In the genomic region with DNA sequence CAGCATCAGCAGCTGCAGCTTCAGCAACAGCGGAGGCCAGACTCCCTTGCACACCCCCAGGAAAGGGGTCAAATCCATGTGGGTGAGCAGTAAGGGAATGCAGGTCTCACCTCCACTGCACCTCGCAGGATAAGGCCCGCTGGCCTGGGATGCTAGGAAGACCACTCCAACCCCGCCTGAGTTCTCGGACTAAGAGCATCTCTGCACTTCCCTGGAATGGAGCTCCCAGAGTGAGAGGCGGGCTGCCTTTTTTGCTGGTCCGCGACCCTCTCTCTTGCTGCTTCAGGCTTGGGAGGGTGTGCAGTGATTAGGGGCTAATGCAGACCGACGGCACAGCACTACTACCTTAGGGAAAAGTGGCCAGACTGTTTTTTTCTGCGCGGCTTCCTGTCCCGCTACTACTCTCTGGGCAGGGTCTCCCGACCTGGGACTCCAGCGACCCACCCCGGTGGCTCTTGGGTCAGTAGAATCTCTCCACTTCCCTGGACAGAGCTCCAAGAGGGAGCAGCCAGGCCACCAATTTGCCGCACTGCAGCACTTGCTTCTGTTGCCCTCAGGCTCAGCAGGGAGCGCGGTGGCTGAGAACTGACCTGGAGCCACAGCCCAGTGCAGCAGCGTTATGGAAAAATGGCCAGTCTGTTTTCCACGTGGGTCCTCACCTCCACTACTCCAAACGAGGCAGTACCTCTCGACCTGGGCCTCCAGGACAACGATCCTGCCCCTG, we compare ENCODE assay signal across 26 cellular contexts.
"Had no signal": no experiment of that assay in that cellular context is flagged by ENCODE, and none has a peak within 500 bp of the region (broad histone marks: within the 10 kb centered on the region; RNA-seq: fewer than 3 reads in every experiment).

No MANE protein-coding gene starts in this region.

- H3K36me3 ChIP-seq: brain microvascular endothelial cell, esophagus muscularis mucosa, gastrocnemius medialis had no signal

- H3K4me1 Mint-ChIP-seq: activated CD4-positive, alpha-beta memory T cell treated with anti-CD3 and anti-CD28 coated beads, Interleukin-2, amount 10 ng/mL, durations not matched to agents 7 days and 5 days; activated CD4-positive, alpha-beta T cell treated with anti-CD3 and anti-CD28 coated beads, Interleukin-2, amount 10 ng/mL, durations not matched to agents 7 days and 5 days; activated T-helper 17 cell treated with anti-CD3 and anti-CD28 coated beads, Interleukin-2, amount 50 U/mL, for 72 hours; central memory CD8-positive, alpha-beta T cell had no signal

- H3K4me1 ChIP-seq: esophagus muscularis mucosa, foreskin keratinocyte, gastrocnemius medialis had no signal

- H3K4me3 ChIP-seq: esophagus muscularis mucosa, gastrocnemius medialis had no signal

- H3K36me3 Mint-ChIP-seq: activated naive CD8-positive, alpha-beta T cell had no signal

- DNase-seq: activated CD4-positive, alpha-beta memory T cell treated with anti-CD3 and anti-CD28 coated beads, Interleukin-2, amount 10 ng/mL, durations not matched to agents 7 days and 5 days; activated CD4-positive, alpha-beta T cell treated with anti-CD3 and anti-CD28 coated beads for 1 hour; activated CD4-positive, alpha-beta T cell treated with anti-CD3 and anti-CD28 coated beads for 4 hours; activated CD4-positive, alpha-beta T cell treated with anti-CD3 and anti-CD28 coated beads, Interleukin-2, amount 10 ng/mL, durations not matched to agents 7 days and 5 days; activated CD4-positive, alpha-beta T cell treated with anti-CD3 and anti-CD28 coated beads, Interleukin-2, amount 50 U/mL, for 4 hours; activated effector memory CD4-positive, alpha-beta T cell treated with Interleukin-2 at 50 U/mL for 16 hours; activated gamma-delta T cell treated with Interleukin-2 at 50 U/mL for 16 hours; activated naive CD4-positive, alpha-beta T cell treated with anti-CD3 and anti-CD28 coated beads, Interleukin-2, amount 50 U/mL, for 16 hours; activated naive CD4-positive, alpha-beta T cell treated with Interleukin-2 at 50 U/mL for 16 hours; activated T-cell treated with anti-CD3 and anti-CD28 coated beads, Interleukin-2, amount 50 U/mL, for 4 hours; amniotic stem cell; anterior cingulate cortex; brain microvascular endothelial cell; cortex of kidney; dermis blood vessel endothelial cell; effector CD4-positive, alpha-beta T cell; effector memory CD8-positive, alpha-beta T cell; erythroblast; foreskin keratinocyte; gastrocnemius medialis; glutamatergic neuron; T-helper 2 cell had no signal

- H3K27me3 Mint-ChIP-seq: activated CD4-positive, alpha-beta memory T cell treated with anti-CD3 and anti-CD28 coated beads, Interleukin-2, amount 10 ng/mL, durations not matched to agents 7 days and 5 days; activated CD4-positive, alpha-beta T cell treated with anti-CD3 and anti-CD28 coated beads, Interleukin-2, amount 10 ng/mL, durations not matched to agents 7 days and 5 days; activated naive CD8-positive, alpha-beta T cell; activated T-helper 17 cell treated with anti-CD3 and anti-CD28 coated beads, Interleukin-2, amount 50 U/mL, for 72 hours; central memory CD8-positive, alpha-beta T cell; effector memory CD8-positive, alpha-beta T cell had no signal

- H3K27ac Mint-ChIP-seq: activated CD4-positive, alpha-beta memory T cell treated with anti-CD3 and anti-CD28 coated beads, Interleukin-2, amount 10 ng/mL, durations not matched to agents 7 days and 5 days; activated CD4-positive, alpha-beta T cell treated with anti-CD3 and anti-CD28 coated beads, Interleukin-2, amount 10 ng/mL, durations not matched to agents 7 days and 5 days; activated naive CD8-positive, alpha-beta T cell; activated T-helper 17 cell treated with anti-CD3 and anti-CD28 coated beads, Interleukin-2, amount 50 U/mL, for 72 hours; effector memory CD8-positive, alpha-beta T cell had no signal

- H3K27me3 ChIP-seq: brain microvascular endothelial cell, esophagus muscularis mucosa, foreskin keratinocyte, gastrocnemius medialis had no signal

- ATAC-seq: activated T-cell treated with anti-CD3 and anti-CD28 coated beads, Interleukin-2, amount 50 U/mL, for 4 hours; activated T-helper 17 cell treated with anti-CD3 and anti-CD28 coated beads, Interleukin-2, amount 50 U/mL, for 72 hours; effector memory CD8-positive, alpha-beta T cell; foreskin keratinocyte; gastrocnemius medialis had no signal

- H3K27ac ChIP-seq: brain microvascular endothelial cell, esophagus muscularis mucosa, foreskin keratinocyte, gastrocnemius medialis had no signal

- H3K9me3 ChIP-seq: esophagus muscularis mucosa, gastrocnemius medialis had no signal

- H3K4me3 Mint-ChIP-seq: activated CD4-positive, alpha-beta memory T cell treated with anti-CD3 and anti-CD28 coated beads, Interleukin-2, amount 10 ng/mL, durations not matched to agents 7 days and 5 days; activated CD4-positive, alpha-beta T cell treated with anti-CD3 and anti-CD28 coated beads, Interleukin-2, amount 10 ng/mL, durations not matched to agents 7 days and 5 days; activated naive CD8-positive, alpha-beta T cell; activated T-cell treated with anti-CD3 and anti-CD28 coated beads, Interleukin-2, amount 50 U/mL, for 4 hours; activated T-helper 17 cell treated with anti-CD3 and anti-CD28 coated beads, Interleukin-2, amount 50 U/mL, for 72 hours; central memory CD8-positive, alpha-beta T cell; effector memory CD8-positive, alpha-beta T cell had no signal
